ENCODE assay signal across 8 cellular contexts in genomic region chr12:24903305-24904088, GRCh38. TPM values are rescaled to one million over a fixed set of nuclear protein-coding genes. Genes with fewer than 3 reads are reported as not detected.
DNase-seq lines count a peak whose midpoint lies in the region; ATAC-seq and TF ChIP-seq lines count a peak whose summit lies in the region.

No MANE protein-coding gene starts in this region.

- H3K27me3 ChIP-seq in lower lobe of right lung (ENCODE audit: low read depth) (no peaks in the 10 kb centered on the region), thoracic aorta (replicated peaks; ENCODE audit: insufficient read depth) (no peaks in the 10 kb centered on the region), MM.1S (replicated peaks; ENCODE audit: insufficient read depth, low read length) (no peaks in the 10 kb centered on the region)

- peak in 1 of 2 donors; percentile 10 for ATAC-seq in lower lobe of right lung
- ATAC-seq in thoracic aorta (ENCODE audit: insufficient number of reproducible peaks, low FRiP score, low read depth) = no peak
- ATAC-seq in GM18867 (IDR thresholded peaks at IDR 0.05; ENCODE audit: unreplicated experiment) = no peak

- no peaks in the 10 kb centered on the region for H3K9me3 Mint-ChIP-seq in activated CD4-positive, alpha-beta T cell treated with anti-CD3 and anti-CD28 coated beads, Interleukin-2, amount 10 ng/mL, durations not matched to agents 24 days and 14 days

- no peaks in the 10 kb centered on the region for H3K9me3 ChIP-seq in lower lobe of right lung
- no peaks in the 10 kb centered on the region for H3K9me3 ChIP-seq in thoracic aorta
- H3K9me3 ChIP-seq in MM.1S (replicated peaks; ENCODE audit: insufficient read depth, low read length) = no peaks in the 10 kb centered on the region

- H3K4me3 ChIP-seq in cardiac fibroblast (replicated peaks in 1 of 2; ENCODE audit: low read depth in 2 of 2, low read length in 2 of 2) = peak overlapping the region; percentile 57 to 69
- H3K4me3 ChIP-seq in lower lobe of right lung = peak overlapping the region; percentile 72
- peak overlapping the region; percentile 92 for H3K4me3 ChIP-seq in thoracic aorta
- H3K4me3 ChIP-seq in MM.1S (ENCODE audit: low read length) = no peak overlapping the region

- no peaks in the 10 kb centered on the region for H3K79me2 ChIP-seq in MM.1S (ENCODE audit: low read length)

- no peaks in the 10 kb centered on the region for H3K9me2 ChIP-seq in MM.1S (replicated peaks; ENCODE audit: insufficient read depth, low read length)

- DNase-seq in activated CD4-positive, alpha-beta T cell treated with anti-CD3 and anti-CD28 coated beads, Interleukin-2, amount 10 ng/mL, durations not matched to agents 24 days and 14 days = no peak
- no peak for DNase-seq in activated CD4-positive, alpha-beta T cell treated with anti-CD3 and anti-CD28 coated beads for 4 hours
- DNase-seq in cardiac fibroblast (ENCODE audit: low read depth in 2 of 2) = peak; percentile 32 to 52
- no peak for DNase-seq in lower lobe of right lung
- DNase-seq in thoracic aorta (ENCODE audit: low spot score) = no peak
- DNase-seq in MM.1S = no peak
- DNase-seq in NCI-H82 treated with DMSO at 0.1 percent for 48 hours (lab: John Stamatoyannopoulos, UW; ENCODE audit: unreplicated experiment) = no peak

- peaks cover 11% of the 10 kb centered on the region for H3K36me3 Mint-ChIP-seq in activated CD4-positive, alpha-beta T cell treated with anti-CD3 and anti-CD28 coated beads, Interleukin-2, amount 10 ng/mL, durations not matched to agents 24 days and 14 days (ENCODE audit: low read depth)

- no peak overlapping the region for H2AFZ ChIP-seq in MM.1S (ENCODE audit: low read length)

- H3F3A ChIP-seq in MM.1S (ENCODE audit: insufficient read depth, low read length) = no peaks in the 10 kb centered on the region

- TF ChIP-seq CTCF in cardiac fibroblast (IDR thresholded peaks at IDR 0.05; ENCODE audit: low read depth, low read length) (no peak), lower lobe of right lung (IDR thresholded peaks at IDR 0.05) (no peak), thoracic aorta (IDR thresholded peaks at IDR 0.05) (no peak), MM.1S (IDR thresholded peaks at IDR 0.05; ENCODE audit: low read length) (no peak)

- peak overlapping the region; percentile 98 for H3K27ac Mint-ChIP-seq in activated CD4-positive, alpha-beta T cell treated with anti-CD3 and anti-CD28 coated beads, Interleukin-2, amount 10 ng/mL, durations not matched to agents 24 days and 14 days

- H3K27ac ChIP-seq in lower lobe of right lung (peak overlapping the region; percentile 78), thoracic aorta (peak overlapping the region in 1 of 2 donors; percentile 45), MM.1S (ENCODE audit: low read length) (no peak overlapping the region)

- no peak overlapping the region for H3K9ac ChIP-seq in MM.1S (ENCODE audit: low read length)

- intact Hi-C loops in activated CD4-positive, alpha-beta T cell treated with anti-CD3 and anti-CD28 coated beads, Interleukin-2, amount 10 ng/mL, durations not matched to agents 24 days and 14 days (cut with micrococcal nuclease) = loop anchor here (2.0 to 10.0 kb wide), 3 partner anchors 149 to 419 kb away; a partner anchor contains a TSS
- intact Hi-C loops in lower lobe of right lung (cut with DNase I) = no loop called here

- H3K27me3 Mint-ChIP-seq in activated CD4-positive, alpha-beta T cell treated with anti-CD3 and anti-CD28 coated beads, Interleukin-2, amount 10 ng/mL, durations not matched to agents 24 days and 14 days = peaks cover 4% of the 10 kb centered on the region

- no peaks in the 10 kb centered on the region for H4K20me1 ChIP-seq in MM.1S (ENCODE audit: insufficient read depth, low read length)

- H3K4me1 Mint-ChIP-seq in activated CD4-positive, alpha-beta T cell treated with anti-CD3 and anti-CD28 coated beads, Interleukin-2, amount 10 ng/mL, durations not matched to agents 24 days and 14 days = peaks cover 35% of the 10 kb centered on the region

- H3K36me3 ChIP-seq in lower lobe of right lung (no peaks in the 10 kb centered on the region), thoracic aorta (no peaks in the 10 kb centered on the region), MM.1S (replicated peaks; ENCODE audit: insufficient read depth, low read length) (no peaks in the 10 kb centered on the region)

- H3K4me1 ChIP-seq in lower lobe of right lung (peaks cover 30% of the 10 kb centered on the region), thoracic aorta (ENCODE audit: control insufficient read depth in 1 of 2, low read depth in 2 of 2) (peaks cover 4 to 9% of the 10 kb centered on the region in 2 donors), MM.1S (ENCODE audit: low read length) (no peaks in the 10 kb centered on the region)

- no peak overlapping the region for H3K4me2 ChIP-seq in MM.1S (ENCODE audit: low read depth, low read length)

- peak overlapping the region; percentile 98 for H3K4me3 Mint-ChIP-seq in activated CD4-positive, alpha-beta T cell treated with anti-CD3 and anti-CD28 coated beads, Interleukin-2, amount 10 ng/mL, durations not matched to agents 24 days and 14 days

RNA-seq across cellular contexts. Expression of gene BCAT1, which starts 45.4 kb away (rescaled TPM):
- 49.7 and 51.9 TPM in 2 replicates for total RNA-seq in activated CD4-positive, alpha-beta T cell treated with anti-CD3 and anti-CD28 coated beads, Interleukin-2, amount 10 ng/mL, durations not matched to agents 24 days and 14 days
- 50.6 TPM for total RNA-seq in lower lobe of right lung
- total RNA-seq in thoracic aorta = 10 to 100 TPM; 24.9 to 28.6 TPM

Comparison
In these comparisons a context has a peak if more than half of its experiments do, and no peak if none do; other contexts are left out.
1. DNase-seq: peak in cardiac fibroblast (2 of 2); none in activated CD4-positive, alpha-beta T cell treated with anti-CD3 and anti-CD28 coated beads, Interleukin-2, amount 10 ng/mL, durations not matched to agents 24 days and 14 days (single experiment), activated CD4-positive, alpha-beta T cell treated with anti-CD3 and anti-CD28 coated beads for 4 hours (0 of 2), lower lobe of right lung (single experiment), thoracic aorta (single experiment), MM.1S (single experiment) and NCI-H82 treated with DMSO at 0.1 percent for 48 hours (single experiment).